ENCODE assay signal across 1 cellular context in genomic region chr17:41516828-41517283, GRCh38.
TF ChIP-seq lines count a peak whose summit lies in the region.

No MANE protein-coding gene starts in this region.

TF ChIP-seq in H1, 55 proteins besides CTCF, POLR2A, EP300 and RAD21:
- no peak for TF ChIP-seq GABPA (IDR thresholded peaks at IDR 0.05; ENCODE audit: borderline replicate concordance, insufficient read depth, low read length)
- TF ChIP-seq KDM5A (IDR thresholded peaks at IDR 0.05; ENCODE audit: low read length), result no peak
- no peak for TF ChIP-seq TAF1 (IDR thresholded peaks at IDR 0.05; ENCODE audit: low read depth, low read length)
- TF ChIP-seq RBBP5 (IDR thresholded peaks at IDR 0.05; ENCODE audit: borderline replicate concordance, low read depth, low read length), result no peak
- no peak for TF ChIP-seq JUN (IDR thresholded peaks at IDR 0.05; ENCODE audit: low read depth, low read length)
- no peak for TF ChIP-seq SUZ12 (IDR thresholded peaks at IDR 0.05; ENCODE audit: low read length)
- no peak for TF ChIP-seq HDAC2 (IDR thresholded peaks at IDR 0.05; ENCODE audit: borderline replicate concordance in 1 of 2, low read depth in 2 of 2, low read length in 2 of 2)
- TF ChIP-seq TCF12 (IDR thresholded peaks at IDR 0.05; ENCODE audit: low read depth, low read length), result no peak
- TF ChIP-seq ATF3 (IDR thresholded peaks at IDR 0.05; ENCODE audit: insufficient read depth, low read depth, low read length), result no peak
- no peak for TF ChIP-seq FOSL1 (IDR thresholded peaks at IDR 0.05; ENCODE audit: insufficient read depth, low read depth, low read length)
- TF ChIP-seq CHD7 (IDR thresholded peaks at IDR 0.05; ENCODE audit: insufficient replicate concordance, low read length), result no peak
- TF ChIP-seq SP4 (IDR thresholded peaks at IDR 0.05; ENCODE audit: low read length), result no peak
- TF ChIP-seq SIX5 (IDR thresholded peaks at IDR 0.05; ENCODE audit: low read depth, low read length), result no peak
- no peak for TF ChIP-seq SIRT6 (IDR thresholded peaks at IDR 0.05; ENCODE audit: low read length)
- no peak for TF ChIP-seq SP1 (IDR thresholded peaks at IDR 0.05; ENCODE audit: low read depth, low read length)
